In the genomic region with DNA sequence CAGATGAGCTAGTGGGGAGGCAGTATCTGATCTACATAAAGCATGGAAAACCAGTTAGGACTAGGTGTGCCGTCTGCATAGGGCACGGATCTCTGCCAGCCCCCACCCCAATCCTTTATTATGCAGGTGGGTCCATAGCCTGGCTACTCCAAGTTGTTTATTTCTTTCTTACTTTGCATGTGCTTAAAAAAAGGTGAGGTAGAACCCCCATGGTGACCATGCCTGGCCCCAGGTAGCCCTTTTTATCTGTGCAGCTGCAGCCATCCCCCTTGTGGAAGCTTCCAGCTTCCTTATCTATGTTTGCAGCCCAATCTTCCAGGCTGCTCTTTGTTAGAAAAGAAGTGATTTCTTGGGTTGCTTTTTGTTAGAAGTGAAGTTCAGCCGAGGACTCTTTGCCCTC, we compare ENCODE assay signal across 2 cellular contexts.
A peak's percentile ranks its signal among the peaks of the same experiment; 100 is the strongest.
TF ChIP-seq lines count a peak whose summit lies in the region.

No MANE protein-coding gene starts in this region.

TF ChIP-seq in GM23338, 12 proteins besides CTCF, POLR2A, EP300 and RAD21:
- TF ChIP-seq EZH2phosphoT487 (IDR thresholded peaks at IDR 0.05; ENCODE audit: unreplicated experiment) (no peak), ZNF331 (CRISPR knock-in tag; IDR thresholded peaks at IDR 0.05; ENCODE audit: low read depth) (no peak), ZNF114 (CRISPR knock-in tag; IDR thresholded peaks at IDR 0.05) (no peak), NANOG (IDR thresholded peaks at IDR 0.05; ENCODE audit: borderline replicate concordance) (no peak), JUNB (IDR thresholded peaks at IDR 0.05; ENCODE audit: unreplicated experiment) (no peak), EZH2 (IDR thresholded peaks at IDR 0.05; ENCODE audit: low read depth, unreplicated experiment) (no peak), STAT1 (IDR thresholded peaks at IDR 0.05; ENCODE audit: unreplicated experiment) (no peak), CREB1 (CRISPR knock-in tag; IDR thresholded peaks at IDR 0.05; ENCODE audit: low read depth) (no peak), POLR2AphosphoS5 (IDR thresholded peaks at IDR 0.05; ENCODE audit: low read depth) (no peak)
- TF ChIP-seq, protein P1, sequence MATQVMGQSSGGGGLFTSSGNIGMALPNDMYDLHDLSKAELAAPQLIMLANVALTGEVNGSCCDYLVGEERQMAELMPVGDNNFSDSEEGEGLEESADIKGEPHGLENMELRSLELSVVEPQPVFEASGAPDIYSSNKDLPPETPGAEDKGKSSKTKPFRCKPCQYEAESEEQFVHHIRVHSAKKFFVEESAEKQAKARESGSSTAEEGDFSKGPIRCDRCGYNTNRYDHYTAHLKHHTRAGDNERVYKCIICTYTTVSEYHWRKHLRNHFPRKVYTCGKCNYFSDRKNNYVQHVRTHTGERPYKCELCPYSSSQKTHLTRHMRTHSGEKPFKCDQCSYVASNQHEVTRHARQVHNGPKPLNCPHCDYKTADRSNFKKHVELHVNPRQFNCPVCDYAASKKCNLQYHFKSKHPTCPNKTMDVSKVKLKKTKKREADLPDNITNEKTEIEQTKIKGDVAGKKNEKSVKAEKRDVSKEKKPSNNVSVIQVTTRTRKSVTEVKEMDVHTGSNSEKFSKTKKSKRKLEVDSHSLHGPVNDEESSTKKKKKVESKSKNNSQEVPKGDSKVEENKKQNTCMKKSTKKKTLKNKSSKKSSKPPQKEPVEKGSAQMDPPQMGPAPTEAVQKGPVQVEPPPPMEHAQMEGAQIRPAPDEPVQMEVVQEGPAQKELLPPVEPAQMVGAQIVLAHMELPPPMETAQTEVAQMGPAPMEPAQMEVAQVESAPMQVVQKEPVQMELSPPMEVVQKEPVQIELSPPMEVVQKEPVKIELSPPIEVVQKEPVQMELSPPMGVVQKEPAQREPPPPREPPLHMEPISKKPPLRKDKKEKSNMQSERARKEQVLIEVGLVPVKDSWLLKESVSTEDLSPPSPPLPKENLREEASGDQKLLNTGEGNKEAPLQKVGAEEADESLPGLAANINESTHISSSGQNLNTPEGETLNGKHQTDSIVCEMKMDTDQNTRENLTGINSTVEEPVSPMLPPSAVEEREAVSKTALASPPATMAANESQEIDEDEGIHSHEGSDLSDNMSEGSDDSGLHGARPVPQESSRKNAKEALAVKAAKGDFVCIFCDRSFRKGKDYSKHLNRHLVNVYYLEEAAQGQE (IDR thresholded peaks at IDR 0.05; ENCODE audit: unreplicated experiment), result no peak
- TF ChIP-seq, protein P2, sequence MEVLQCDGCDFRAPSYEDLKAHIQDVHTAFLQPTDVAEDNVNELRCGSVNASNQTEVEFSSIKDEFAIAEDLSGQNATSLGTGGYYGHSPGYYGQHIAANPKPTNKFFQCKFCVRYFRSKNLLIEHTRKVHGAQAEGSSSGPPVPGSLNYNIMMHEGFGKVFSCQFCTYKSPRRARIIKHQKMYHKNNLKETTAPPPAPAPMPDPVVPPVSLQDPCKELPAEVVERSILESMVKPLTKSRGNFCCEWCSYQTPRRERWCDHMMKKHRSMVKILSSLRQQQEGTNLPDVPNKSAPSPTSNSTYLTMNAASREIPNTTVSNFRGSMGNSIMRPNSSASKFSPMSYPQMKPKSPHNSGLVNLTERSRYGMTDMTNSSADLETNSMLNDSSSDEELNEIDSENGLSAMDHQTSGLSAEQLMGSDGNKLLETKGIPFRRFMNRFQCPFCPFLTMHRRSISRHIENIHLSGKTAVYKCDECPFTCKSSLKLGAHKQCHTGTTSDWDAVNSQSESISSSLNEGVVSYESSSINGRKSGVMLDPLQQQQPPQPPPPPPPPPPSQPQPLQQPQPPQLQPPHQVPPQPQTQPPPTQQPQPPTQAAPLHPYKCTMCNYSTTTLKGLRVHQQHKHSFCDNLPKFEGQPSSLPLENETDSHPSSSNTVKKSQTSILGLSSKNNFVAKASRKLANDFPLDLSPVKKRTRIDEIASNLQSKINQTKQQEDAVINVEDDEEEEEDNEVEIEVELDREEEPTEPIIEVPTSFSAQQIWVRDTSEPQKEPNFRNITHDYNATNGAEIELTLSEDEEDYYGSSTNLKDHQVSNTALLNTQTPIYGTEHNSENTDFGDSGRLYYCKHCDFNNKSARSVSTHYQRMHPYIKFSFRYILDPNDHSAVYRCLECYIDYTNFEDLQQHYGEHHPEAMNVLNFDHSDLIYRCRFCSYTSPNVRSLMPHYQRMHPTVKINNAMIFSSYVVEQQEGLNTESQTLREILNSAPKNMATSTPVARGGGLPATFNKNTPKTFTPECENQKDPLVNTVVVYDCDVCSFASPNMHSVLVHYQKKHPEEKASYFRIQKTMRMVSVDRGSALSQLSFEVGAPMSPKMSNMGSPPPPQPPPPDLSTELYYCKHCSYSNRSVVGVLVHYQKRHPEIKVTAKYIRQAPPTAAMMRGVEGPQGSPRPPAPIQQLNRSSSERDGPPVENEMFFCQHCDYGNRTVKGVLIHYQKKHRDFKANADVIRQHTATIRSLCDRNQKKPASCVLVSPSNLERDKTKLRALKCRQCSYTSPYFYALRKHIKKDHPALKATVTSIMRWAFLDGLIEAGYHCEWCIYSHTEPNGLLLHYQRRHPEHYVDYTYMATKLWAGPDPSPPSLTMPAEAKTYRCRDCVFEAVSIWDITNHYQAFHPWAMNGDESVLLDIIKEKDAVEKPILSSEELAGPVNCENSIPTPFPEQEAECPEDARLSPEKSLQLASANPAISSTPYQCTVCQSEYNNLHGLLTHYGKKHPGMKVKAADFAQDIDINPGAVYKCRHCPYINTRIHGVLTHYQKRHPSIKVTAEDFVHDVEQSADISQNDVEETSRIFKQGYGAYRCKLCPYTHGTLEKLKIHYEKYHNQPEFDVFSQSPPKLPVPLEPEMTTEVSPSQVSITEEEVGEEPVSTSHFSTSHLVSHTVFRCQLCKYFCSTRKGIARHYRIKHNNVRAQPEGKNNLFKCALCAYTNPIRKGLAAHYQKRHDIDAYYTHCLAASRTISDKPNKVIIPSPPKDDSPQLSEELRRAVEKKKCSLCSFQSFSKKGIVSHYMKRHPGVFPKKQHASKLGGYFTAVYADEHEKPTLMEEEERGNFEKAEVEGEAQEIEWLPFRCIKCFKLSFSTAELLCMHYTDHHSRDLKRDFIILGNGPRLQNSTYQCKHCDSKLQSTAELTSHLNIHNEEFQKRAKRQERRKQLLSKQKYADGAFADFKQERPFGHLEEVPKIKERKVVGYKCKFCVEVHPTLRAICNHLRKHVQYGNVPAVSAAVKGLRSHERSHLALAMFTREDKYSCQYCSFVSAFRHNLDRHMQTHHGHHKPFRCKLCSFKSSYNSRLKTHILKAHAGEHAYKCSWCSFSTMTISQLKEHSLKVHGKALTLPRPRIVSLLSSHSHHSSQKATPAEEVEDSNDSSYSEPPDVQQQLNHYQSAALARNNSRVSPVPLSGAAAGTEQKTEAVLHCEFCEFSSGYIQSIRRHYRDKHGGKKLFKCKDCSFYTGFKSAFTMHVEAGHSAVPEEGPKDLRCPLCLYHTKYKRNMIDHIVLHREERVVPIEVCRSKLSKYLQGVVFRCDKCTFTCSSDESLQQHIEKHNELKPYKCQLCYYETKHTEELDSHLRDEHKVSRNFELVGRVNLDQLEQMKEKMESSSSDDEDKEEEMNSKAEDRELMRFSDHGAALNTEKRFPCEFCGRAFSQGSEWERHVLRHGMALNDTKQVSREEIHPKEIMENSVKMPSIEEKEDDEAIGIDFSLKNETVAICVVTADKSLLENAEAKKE (CRISPR knock-in tag; IDR thresholded peaks at IDR 0.05), result no peak

TF ChIP-seq in K562, 482 proteins besides CTCF, POLR2A, EP300 and RAD21 (continues in another document):
- 0 out of 2 replicates have a peak, but pooled peaks have one; percentile 51 for TF ChIP-seq CTBP1 (IDR thresholded peaks at IDR 0.05; ENCODE audit: borderline replicate concordance)
- peak; percentile 70 for TF ChIP-seq SOX6 (IDR thresholded peaks at IDR 0.05)
- peak; percentile 74 for TF ChIP-seq ARID1B (IDR thresholded peaks at IDR 0.05)
- TF ChIP-seq, protein P3, sequence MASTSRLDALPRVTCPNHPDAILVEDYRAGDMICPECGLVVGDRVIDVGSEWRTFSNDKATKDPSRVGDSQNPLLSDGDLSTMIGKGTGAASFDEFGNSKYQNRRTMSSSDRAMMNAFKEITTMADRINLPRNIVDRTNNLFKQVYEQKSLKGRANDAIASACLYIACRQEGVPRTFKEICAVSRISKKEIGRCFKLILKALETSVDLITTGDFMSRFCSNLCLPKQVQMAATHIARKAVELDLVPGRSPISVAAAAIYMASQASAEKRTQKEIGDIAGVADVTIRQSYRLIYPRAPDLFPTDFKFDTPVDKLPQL (IDR thresholded peaks at IDR 0.05; ENCODE audit: extremely low read depth, insufficient read length), result no peak
- TF ChIP-seq ZEB2 (IDR thresholded peaks at IDR 0.05), result 0 out of 2 replicates have a peak, but pooled peaks have one; percentile 19
- TF ChIP-seq HDAC2 (IDR thresholded peaks at IDR 0.05), result 0 out of 2 replicates have a peak, but pooled peaks have one; percentile 35
- TF ChIP-seq, protein P4, sequence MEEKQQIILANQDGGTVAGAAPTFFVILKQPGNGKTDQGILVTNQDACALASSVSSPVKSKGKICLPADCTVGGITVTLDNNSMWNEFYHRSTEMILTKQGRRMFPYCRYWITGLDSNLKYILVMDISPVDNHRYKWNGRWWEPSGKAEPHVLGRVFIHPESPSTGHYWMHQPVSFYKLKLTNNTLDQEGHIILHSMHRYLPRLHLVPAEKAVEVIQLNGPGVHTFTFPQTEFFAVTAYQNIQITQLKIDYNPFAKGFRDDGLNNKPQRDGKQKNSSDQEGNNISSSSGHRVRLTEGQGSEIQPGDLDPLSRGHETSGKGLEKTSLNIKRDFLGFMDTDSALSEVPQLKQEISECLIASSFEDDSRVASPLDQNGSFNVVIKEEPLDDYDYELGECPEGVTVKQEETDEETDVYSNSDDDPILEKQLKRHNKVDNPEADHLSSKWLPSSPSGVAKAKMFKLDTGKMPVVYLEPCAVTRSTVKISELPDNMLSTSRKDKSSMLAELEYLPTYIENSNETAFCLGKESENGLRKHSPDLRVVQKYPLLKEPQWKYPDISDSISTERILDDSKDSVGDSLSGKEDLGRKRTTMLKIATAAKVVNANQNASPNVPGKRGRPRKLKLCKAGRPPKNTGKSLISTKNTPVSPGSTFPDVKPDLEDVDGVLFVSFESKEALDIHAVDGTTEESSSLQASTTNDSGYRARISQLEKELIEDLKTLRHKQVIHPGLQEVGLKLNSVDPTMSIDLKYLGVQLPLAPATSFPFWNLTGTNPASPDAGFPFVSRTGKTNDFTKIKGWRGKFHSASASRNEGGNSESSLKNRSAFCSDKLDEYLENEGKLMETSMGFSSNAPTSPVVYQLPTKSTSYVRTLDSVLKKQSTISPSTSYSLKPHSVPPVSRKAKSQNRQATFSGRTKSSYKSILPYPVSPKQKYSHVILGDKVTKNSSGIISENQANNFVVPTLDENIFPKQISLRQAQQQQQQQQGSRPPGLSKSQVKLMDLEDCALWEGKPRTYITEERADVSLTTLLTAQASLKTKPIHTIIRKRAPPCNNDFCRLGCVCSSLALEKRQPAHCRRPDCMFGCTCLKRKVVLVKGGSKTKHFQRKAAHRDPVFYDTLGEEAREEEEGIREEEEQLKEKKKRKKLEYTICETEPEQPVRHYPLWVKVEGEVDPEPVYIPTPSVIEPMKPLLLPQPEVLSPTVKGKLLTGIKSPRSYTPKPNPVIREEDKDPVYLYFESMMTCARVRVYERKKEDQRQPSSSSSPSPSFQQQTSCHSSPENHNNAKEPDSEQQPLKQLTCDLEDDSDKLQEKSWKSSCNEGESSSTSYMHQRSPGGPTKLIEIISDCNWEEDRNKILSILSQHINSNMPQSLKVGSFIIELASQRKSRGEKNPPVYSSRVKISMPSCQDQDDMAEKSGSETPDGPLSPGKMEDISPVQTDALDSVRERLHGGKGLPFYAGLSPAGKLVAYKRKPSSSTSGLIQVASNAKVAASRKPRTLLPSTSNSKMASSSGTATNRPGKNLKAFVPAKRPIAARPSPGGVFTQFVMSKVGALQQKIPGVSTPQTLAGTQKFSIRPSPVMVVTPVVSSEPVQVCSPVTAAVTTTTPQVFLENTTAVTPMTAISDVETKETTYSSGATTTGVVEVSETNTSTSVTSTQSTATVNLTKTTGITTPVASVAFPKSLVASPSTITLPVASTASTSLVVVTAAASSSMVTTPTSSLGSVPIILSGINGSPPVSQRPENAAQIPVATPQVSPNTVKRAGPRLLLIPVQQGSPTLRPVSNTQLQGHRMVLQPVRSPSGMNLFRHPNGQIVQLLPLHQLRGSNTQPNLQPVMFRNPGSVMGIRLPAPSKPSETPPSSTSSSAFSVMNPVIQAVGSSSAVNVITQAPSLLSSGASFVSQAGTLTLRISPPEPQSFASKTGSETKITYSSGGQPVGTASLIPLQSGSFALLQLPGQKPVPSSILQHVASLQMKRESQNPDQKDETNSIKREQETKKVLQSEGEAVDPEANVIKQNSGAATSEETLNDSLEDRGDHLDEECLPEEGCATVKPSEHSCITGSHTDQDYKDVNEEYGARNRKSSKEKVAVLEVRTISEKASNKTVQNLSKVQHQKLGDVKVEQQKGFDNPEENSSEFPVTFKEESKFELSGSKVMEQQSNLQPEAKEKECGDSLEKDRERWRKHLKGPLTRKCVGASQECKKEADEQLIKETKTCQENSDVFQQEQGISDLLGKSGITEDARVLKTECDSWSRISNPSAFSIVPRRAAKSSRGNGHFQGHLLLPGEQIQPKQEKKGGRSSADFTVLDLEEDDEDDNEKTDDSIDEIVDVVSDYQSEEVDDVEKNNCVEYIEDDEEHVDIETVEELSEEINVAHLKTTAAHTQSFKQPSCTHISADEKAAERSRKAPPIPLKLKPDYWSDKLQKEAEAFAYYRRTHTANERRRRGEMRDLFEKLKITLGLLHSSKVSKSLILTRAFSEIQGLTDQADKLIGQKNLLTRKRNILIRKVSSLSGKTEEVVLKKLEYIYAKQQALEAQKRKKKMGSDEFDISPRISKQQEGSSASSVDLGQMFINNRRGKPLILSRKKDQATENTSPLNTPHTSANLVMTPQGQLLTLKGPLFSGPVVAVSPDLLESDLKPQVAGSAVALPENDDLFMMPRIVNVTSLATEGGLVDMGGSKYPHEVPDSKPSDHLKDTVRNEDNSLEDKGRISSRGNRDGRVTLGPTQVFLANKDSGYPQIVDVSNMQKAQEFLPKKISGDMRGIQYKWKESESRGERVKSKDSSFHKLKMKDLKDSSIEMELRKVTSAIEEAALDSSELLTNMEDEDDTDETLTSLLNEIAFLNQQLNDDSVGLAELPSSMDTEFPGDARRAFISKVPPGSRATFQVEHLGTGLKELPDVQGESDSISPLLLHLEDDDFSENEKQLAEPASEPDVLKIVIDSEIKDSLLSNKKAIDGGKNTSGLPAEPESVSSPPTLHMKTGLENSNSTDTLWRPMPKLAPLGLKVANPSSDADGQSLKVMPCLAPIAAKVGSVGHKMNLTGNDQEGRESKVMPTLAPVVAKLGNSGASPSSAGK (IDR thresholded peaks at IDR 0.05), result no peak
